In genomic region chr13:111371211-111371610, GRCh38 we compare ENCODE assay signal across 1 cellular context.
TF ChIP-seq lines count a peak whose summit lies in the region.

No MANE protein-coding gene starts in this region.

TF ChIP-seq in HepG2, 621 proteins besides CTCF, POLR2A, EP300 and RAD21:
- TF ChIP-seq CEBPB (IDR thresholded peaks at IDR 0.05; ENCODE audit: borderline replicate concordance, low read depth, low read length) = peak; percentile 88
- no peak for TF ChIP-seq SMARCE1 (IDR thresholded peaks at IDR 0.05; ENCODE audit: borderline replicate concordance)
- no peak for TF ChIP-seq HINFP (CRISPR knock-in tag; IDR thresholded peaks at IDR 0.05; ENCODE audit: low read depth)
- TF ChIP-seq ZNF770 (CRISPR knock-in tag; IDR thresholded peaks at IDR 0.05) = no peak
- no peak for TF ChIP-seq ZNF549 (CRISPR knock-in tag; IDR thresholded peaks at IDR 0.05)
- peak; percentile 77 for TF ChIP-seq CEBPG (CRISPR knock-in tag; IDR thresholded peaks at IDR 0.05)
- TF ChIP-seq PHF8 (CRISPR knock-in tag; IDR thresholded peaks at IDR 0.05) = no peak
- no peak for TF ChIP-seq ZFP62 (CRISPR knock-in tag; IDR thresholded peaks at IDR 0.05)
